Comparison of ENCODE assay signal across 11 cellular contexts in genomic region chr12:63846249-63846967, GRCh38. TPM values are rescaled to one million over a fixed set of nuclear protein-coding genes. Genes with fewer than 3 reads are reported as not detected.
DNase-seq lines count a peak whose midpoint lies in the region; TF ChIP-seq lines count a peak whose summit lies in the region.
"Had no signal": no experiment of that assay in that cellular context is flagged by ENCODE, and none has a peak within 500 bp of the region (broad histone marks: within the 10 kb centered on the region; RNA-seq: fewer than 3 reads in every experiment).

No MANE protein-coding gene starts in this region.

- H3K27me3 Mint-ChIP-seq in Caco-2 (ENCODE audit: insufficient read depth, unreplicated experiment) (no peaks in the 10 kb centered on the region), endodermal cell (ENCODE audit: insufficient read depth) (peaks cover 3% of the 10 kb centered on the region)

- no peaks in the 10 kb centered on the region for H3F3A ChIP-seq in neural cell (ENCODE audit: insufficient read depth, low read length, poor library complexity, severe bottlenecking)

- H3K36me3 ChIP-seq in Caco-2 (ENCODE audit: control insufficient read depth, insufficient read depth, low read length) (no peaks in the 10 kb centered on the region), endodermal cell (ENCODE audit: control insufficient read depth, insufficient read depth, low read length) (no peaks in the 10 kb centered on the region), neural cell (ENCODE audit: insufficient read depth, low read length) (no peaks in the 10 kb centered on the region)

- CTCF ChIA-PET in Caco-2 (lab: Charles Lee) = no interaction called here

- H3K9me3 ChIP-seq in Caco-2 (no peaks in the 10 kb centered on the region), endodermal cell (ENCODE audit: control insufficient read depth, low read length) (no peaks in the 10 kb centered on the region), neural cell (ENCODE audit: low read length) (no peaks in the 10 kb centered on the region)

- TF ChIP-seq EP300 in neural cell (conservative IDR thresholded peaks at IDR 0.05; ENCODE audit: poor library complexity, severe bottlenecking) = no peak

- H3K27ac ChIP-seq in endodermal cell (ENCODE audit: low read depth, low read length) (no peak overlapping the region), neural cell (ENCODE audit: low read length) (peak overlapping the region; percentile 68)
- H3K27ac ChIP-seq: HL-60 had no signal

- H3K9me2 ChIP-seq in neural cell (ENCODE audit: insufficient read depth, low read length) = no peaks in the 10 kb centered on the region

- peak overlapping the region; percentile 89 for H3K4me2 ChIP-seq in neural cell (ENCODE audit: low read length)

- peak overlapping the region; percentile 94 for H3K27ac Mint-ChIP-seq in Caco-2 (ENCODE audit: unreplicated experiment)
- H3K27ac Mint-ChIP-seq in endodermal cell = no peak overlapping the region
- H3K27ac Mint-ChIP-seq: activated CD4-positive, alpha-beta memory T cell treated with anti-CD3 and anti-CD28 coated beads for 36 hours; naive B cell had no signal

- H3K4me3 Mint-ChIP-seq in Caco-2 (ENCODE audit: unreplicated experiment) = peak overlapping the region; percentile 100
- H3K4me3 Mint-ChIP-seq in endodermal cell = peak overlapping the region; percentile 91
- H3K4me3 Mint-ChIP-seq: activated CD4-positive, alpha-beta memory T cell treated with anti-CD3 and anti-CD28 coated beads for 36 hours had no signal

- POLR2A ChIA-PET in Caco-2 (lab: Charles Lee) = no interaction called here

- H3K9ac ChIP-seq in endodermal cell (ENCODE audit: extremely low read depth, low read length, poor library complexity, severe bottlenecking) = no peak overlapping the region
- peak overlapping the region; percentile 84 for H3K9ac ChIP-seq in neural cell (ENCODE audit: low read length)

- intact Hi-C loops in Caco-2 (cut with micrococcal nuclease; ENCODE audit: unreplicated experiment) = loop anchor here (5.0 to 10.0 kb wide), 2 partner anchors 131 to 158 kb away; no protein-coding TSS in a partner anchor

- H3K9me3 Mint-ChIP-seq in Caco-2 (ENCODE audit: unreplicated experiment) (no peaks in the 10 kb centered on the region), endodermal cell (no peaks in the 10 kb centered on the region)
- H3K9me3 Mint-ChIP-seq: activated CD4-positive, alpha-beta memory T cell treated with anti-CD3 and anti-CD28 coated beads for 36 hours had no signal

- H3K36me3 Mint-ChIP-seq in Caco-2 (ENCODE audit: insufficient read depth, unreplicated experiment) (peaks cover 21% of the 10 kb centered on the region), endodermal cell (ENCODE audit: low read depth) (no peaks in the 10 kb centered on the region)
- H3K36me3 Mint-ChIP-seq: activated CD4-positive, alpha-beta memory T cell treated with anti-CD3 and anti-CD28 coated beads for 36 hours; naive B cell had no signal

- H3K27me3 ChIP-seq in Caco-2 (replicated peaks; ENCODE audit: control insufficient read depth, insufficient read depth, low read length) (no peaks in the 10 kb centered on the region), endodermal cell (ENCODE audit: control insufficient read depth, insufficient read depth, low read length, poor library complexity, severe bottlenecking) (no peaks in the 10 kb centered on the region), neural cell (ENCODE audit: insufficient read depth, low read depth, low read length) (no peaks in the 10 kb centered on the region)

- no peak overlapping the region for H2AFZ ChIP-seq in neural cell (ENCODE audit: low read depth, low read length)

- H4K20me1 ChIP-seq in neural cell (ENCODE audit: insufficient read depth) = no peaks in the 10 kb centered on the region

- peaks cover 25% of the 10 kb centered on the region for H3K4me1 Mint-ChIP-seq in Caco-2 (ENCODE audit: low read depth, unreplicated experiment)
- H3K4me1 Mint-ChIP-seq in endodermal cell = peaks cover 31% of the 10 kb centered on the region

- no peak for TF ChIP-seq RAD21 in neural cell (conservative IDR thresholded peaks at IDR 0.05)

- WGBS in endodermal cell (ENCODE audit: insufficient coverage in 1 of 2, insufficient read length in 1 of 2), 2 experiments = 75 to 80% methylated on average over 6 of the region's 6 CpGs

- peaks cover 41% of the 10 kb centered on the region for H3K4me1 ChIP-seq in Caco-2
- H3K4me1 ChIP-seq in endodermal cell (ENCODE audit: control insufficient read depth, insufficient read depth, low read length) = peaks cover 7% of the 10 kb centered on the region

- TF ChIP-seq CTCF in Caco-2 (IDR thresholded peaks at IDR 0.05; ENCODE audit: insufficient read depth in 1 of 2, low read depth in 1 of 2, low read length in 1 of 2, severe bottlenecking in 1 of 2, unreplicated experiment in 1 of 2) (no peak), endodermal cell (conservative IDR thresholded peaks at IDR 0.05) (peak; percentile 29), neural cell (IDR thresholded peaks at IDR 0.05; ENCODE audit: poor library complexity, severe bottlenecking) (no peak)

- DNase-seq in Caco-2 (peak in 1 of 2 experiments; percentile 24), NCI-H526 treated with DMSO at 0.1 percent for 48 hours (lab: John Stamatoyannopoulos, UW) (peak; percentile 65), endodermal cell (peak; percentile 45), COLO829 (ENCODE audit: low spot score) (no peak), GDM1 (lab: John Stamatoyannopoulos, UW) (no peak)
- no peak for DNase-seq in stimulated activated CD4-positive, alpha-beta T cell treated with anti-CD3 and anti-CD28 coated beads, Interleukin-12 subunit alpha, Interleukin-12 subunit beta, amount 100 ng/mL, for 4 hours
- no peak for DNase-seq in stimulated activated CD4-positive, alpha-beta T cell treated with anti-CD3 and anti-CD28 coated beads, Interleukin-4, amount 100 ng/mL, for 4 hours
- DNase-seq: activated CD4-positive, alpha-beta memory T cell treated with anti-CD3 and anti-CD28 coated beads for 36 hours; naive B cell had no signal

- H3K79me2 ChIP-seq in neural cell (replicated peaks; ENCODE audit: insufficient read depth, low read length) = peaks cover 63% of the 10 kb centered on the region

- H3K4me3 ChIP-seq in Caco-2 (ENCODE audit: low read depth, low read length) = peak overlapping the region; percentile 26
- H3K4me3 ChIP-seq in endodermal cell (ENCODE audit: low read length) = peak overlapping the region; percentile 93
- peak overlapping the region; percentile 99 for H3K4me3 ChIP-seq in neural cell (ENCODE audit: low read length)

- BruUV-seq in Caco-2 (replicated peaks; lab: Mats Ljungman, UMichigan) = no TSS peak

TF ChIP-seq in neural cell, 6 proteins besides CTCF, POLR2A, EP300 and RAD21:
- TF ChIP-seq SMC3 (conservative IDR thresholded peaks at IDR 0.05; ENCODE audit: poor library complexity) (no peak), MXI1 (conservative IDR thresholded peaks at IDR 0.05; ENCODE audit: poor library complexity, severe bottlenecking) (peak; percentile 56), TAF1 (IDR thresholded peaks at IDR 0.05; ENCODE audit: low read depth) (no peak)

RNA-seq across cellular contexts. Expression of gene SRGAP1, which starts 1.9 kb away (rescaled TPM):
- total RNA-seq in Caco-2 (2022) = 21.7 and 22.1 TPM in 2 replicates
- total RNA-seq in endodermal cell = 10 to 100 TPM; 10.6 to 13.4 TPM
- polyA plus RNA-seq in endodermal cell (2013, experiment 1 of 2) = 6.4 TPM
- polyA plus RNA-seq in endodermal cell (2013, experiment 2 of 2) = 6.2 TPM
- 4.8 and 30.9 TPM in 2 replicates for polyA plus RNA-seq in neural cell
- polyA minus RNA-seq in neural cell = 34.1 and 75.2 TPM in 2 replicates

Comparison
In these comparisons a context has a peak if more than half of its experiments do, and no peak if none do; other contexts are left out.
1. DNase-seq: peak in NCI-H526 treated with DMSO at 0.1 percent for 48 hours (single experiment) and endodermal cell (single experiment); none in COLO829 (single experiment), stimulated activated CD4-positive, alpha-beta T cell treated with anti-CD3 and anti-CD28 coated beads, Interleukin-12 subunit alpha, Interleukin-12 subunit beta, amount 100 ng/mL, for 4 hours (single experiment), stimulated activated CD4-positive, alpha-beta T cell treated with anti-CD3 and anti-CD28 coated beads, Interleukin-4, amount 100 ng/mL, for 4 hours (0 of 2) and GDM1 (single experiment).
2. H3K4me3 ChIP-seq: peak in every context shown above with its lines; median percentile 99 in neural cell; 93 in endodermal cell; 26 in Caco-2.